ENCODE assay signal across 28 cellular contexts in genomic region chr12:99153283-99153682, GRCh38.
"Had no signal": no experiment of that assay in that cellular context is flagged by ENCODE, and none has a peak within 500 bp of the region (broad histone marks: within the 10 kb centered on the region; RNA-seq: fewer than 3 reads in every experiment).

No MANE protein-coding gene starts in this region.

- H3K36me3 ChIP-seq: adrenal gland, ascending aorta, brain microvascular endothelial cell, neural progenitor cell, stomach, tibial artery, upper lobe of right lung had no signal

- H3K27me3 ChIP-seq: adrenal gland, ascending aorta, brain microvascular endothelial cell, neural progenitor cell, stomach, tibial artery, upper lobe of right lung had no signal

- H3K27ac ChIP-seq: adrenal gland, ascending aorta, brain microvascular endothelial cell, neural progenitor cell, stomach, tibial artery, upper lobe of right lung, VCaP had no signal

- H3K9me3 ChIP-seq: adrenal gland, ascending aorta, stomach, tibial artery, upper lobe of right lung had no signal

- H3K9ac ChIP-seq: neural progenitor cell had no signal

- FAIRE-seq: colon, frontal cortex had no signal

- ATAC-seq: naive thymus-derived CD4-positive, alpha-beta T cell; right cardiac atrium; stimulated activated naive B cell treated with anti-CD40 and anti-IgM and Interleukin-4, amounts not matched to agents 10 μg/mL and 1 μg/mL and 100 μg/mL, for 72 hours; upper lobe of right lung had no signal

- H3K4me1 ChIP-seq: adrenal gland, ascending aorta, stomach, upper lobe of right lung had no signal

- H3K4me3 ChIP-seq: adrenal gland, ascending aorta, neural progenitor cell, stomach, tibial artery, upper lobe of right lung had no signal

- DNase-seq: activated CD4-positive, alpha-beta T cell treated with anti-CD3 and anti-CD28 coated beads for 4 hours; activated CD4-positive, alpha-beta T cell treated with anti-CD3 and anti-CD28 coated beads, Interleukin-2, amount 50 U/mL, for 4 hours; activated effector memory CD4-positive, alpha-beta T cell treated with anti-CD3 and anti-CD28 coated beads, Interleukin-2, amount 50 U/mL, for 16 hours; activated naive CD4-positive, alpha-beta T cell treated with anti-CD3 and anti-CD28 coated beads for 36 hours; activated naive CD8-positive, alpha-beta T cell treated with anti-CD3 and anti-CD28 coated beads for 36 hours; activated T-cell treated with anti-CD3 and anti-CD28 coated beads for 4 hours; adrenal gland; brain microvascular endothelial cell; central memory CD4-positive, alpha-beta T cell; dermis blood vessel endothelial cell; effector CD8-positive, alpha-beta T cell; glutamatergic neuron; islet precursor cell; mammary epithelial cell; midbrain; naive thymus-derived CD4-positive, alpha-beta T cell; right cardiac atrium; stimulated activated CD4-positive, alpha-beta T cell treated with anti-CD3 and anti-CD28 coated beads, Interleukin-15, amount 100 ng/mL, for 24 hours; stimulated activated CD4-positive, alpha-beta T cell treated with anti-CD3 and anti-CD28 coated beads, Interleukin-2, amount 100 ng/mL, for 24 hours; stimulated activated naive B cell treated with anti-CD40 and anti-IgM and Interleukin-4, amounts not matched to agents 10 μg/mL and 1 μg/mL and 100 μg/mL, for 72 hours; stomach; tibial artery; upper lobe of right lung had no signal

- H3K4me2 ChIP-seq: neural progenitor cell had no signal
